ENCODE assay signal across 8 cellular contexts in the genomic region with DNA sequence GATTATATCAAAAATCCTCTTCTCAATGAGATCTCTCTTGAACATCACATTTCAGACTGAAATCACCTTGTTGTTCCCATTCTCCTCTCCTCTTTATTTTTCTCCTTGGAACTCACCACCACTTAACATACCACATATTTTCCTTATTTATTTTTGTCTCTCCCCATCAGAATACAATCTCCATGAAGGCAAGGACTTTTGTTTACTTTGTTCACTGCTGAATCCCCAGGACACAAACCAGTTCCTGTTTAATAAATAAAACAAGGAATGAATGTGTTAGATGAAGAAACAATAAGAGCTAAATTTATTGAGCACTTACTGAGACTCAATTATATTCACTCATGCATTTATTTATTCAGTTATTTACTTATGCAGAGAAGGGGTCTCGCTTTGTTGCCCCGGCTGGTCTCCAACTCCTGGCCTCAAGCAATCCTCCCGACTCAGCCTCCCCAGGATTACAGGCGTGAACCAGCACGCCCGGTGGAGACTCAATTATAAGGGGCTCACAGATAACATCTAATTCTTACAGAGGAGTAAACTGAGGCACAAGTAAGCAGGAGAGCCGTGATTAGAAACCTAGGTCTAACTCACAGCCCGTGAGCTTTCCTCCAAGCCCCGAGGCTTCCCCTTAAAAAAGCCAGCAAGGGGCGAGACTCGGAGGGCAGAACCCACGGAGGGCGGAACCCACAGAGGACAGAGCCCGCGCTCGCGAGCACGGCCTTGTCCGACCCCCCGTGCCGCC. TPM values are rescaled to one million over a fixed set of nuclear protein-coding genes. Genes with fewer than 3 reads are reported as not detected.
DNase-seq lines count a peak whose midpoint lies in the region; ATAC-seq and TF ChIP-seq lines count a peak whose summit lies in the region.

No MANE protein-coding gene starts in this region.

- peaks cover 6 to 9% of the 10 kb centered on the region in 2 donors for H3K4me1 ChIP-seq in ascending aorta
- peaks cover 0 to 34% of the 10 kb centered on the region in 2 donors for H3K4me1 ChIP-seq in left lung
- H3K4me1 ChIP-seq in thoracic aorta (ENCODE audit: control insufficient read depth in 1 of 2, low read depth in 2 of 2), result peaks cover 0 to 20% of the 10 kb centered on the region in 2 donors

- peaks cover 21% of the 10 kb centered on the region for H3K36me3 Mint-ChIP-seq in activated CD4-positive, alpha-beta T cell treated with anti-CD3 and anti-CD28 coated beads for 36 hours (ENCODE audit: low read depth)

- intact Hi-C loops in activated CD4-positive, alpha-beta T cell treated with anti-CD3 and anti-CD28 coated beads for 36 hours (cut with DNase I, micrococcal nuclease), result loop anchor here (1.0 to 5.0 kb wide), 16 partner anchors 54 to 845 kb away; partner anchors contain the start of genes CPSF3 (in 2 of the 2), ITGB1BP1 (in 2 of the 2), ADAM17 (in 1 of the 2) and ASAP2 (in 1 of the 2)
- intact Hi-C loops in ascending aorta (cut with DNase I) (loop anchor here (2.0 to 10.0 kb wide), 5 partner anchors 45 to 278 kb away; partner anchors contain the start of genes CYS1, GRHL1 and KLF11), left lung (cut with DNase I) (no loop called here)

- H3K27ac Mint-ChIP-seq in activated CD4-positive, alpha-beta T cell treated with anti-CD3 and anti-CD28 coated beads for 36 hours, result peak overlapping the region; percentile 85

- DNase-seq in activated CD4-positive, alpha-beta T cell treated with anti-CD3 and anti-CD28 coated beads for 36 hours, result no peak
- no peak for DNase-seq in activated CD4-positive, alpha-beta T cell treated with anti-CD3 and anti-CD28 coated beads, Interleukin-2, amount 50 U/mL, for 1 hour
- no peak for DNase-seq in ascending aorta (ENCODE audit: low spot score in 2 of 2)
- no peak for DNase-seq in left lung
- DNase-seq in thoracic aorta (ENCODE audit: low spot score), result no peak
- DNase-seq in DMS53 (lab: John Stamatoyannopoulos, UW), result no peak
- no peak for DNase-seq in G401 (ENCODE audit: low spot score)

- in situ Hi-C loops in G401 (cut with HindIII; ENCODE audit: low sequenced_read_pairs), result no loop called here

- TF ChIP-seq CTCF in ascending aorta (IDR thresholded peaks at IDR 0.05) (no peak), left lung (IDR thresholded peaks at IDR 0.05) (no peak), thoracic aorta (IDR thresholded peaks at IDR 0.05) (no peak)

- POLR2A ChIA-PET in activated CD4-positive, alpha-beta T cell treated with anti-CD3 and anti-CD28 coated beads for 36 hours (lab: Charles Lee), result interaction anchor here (0.5 to 1.7 kb wide), 12 partner anchors 28 to 367 kb away, joined by 3 to 7 read pairs (median 4); no protein-coding TSS in a partner anchor

- peaks cover 35% of the 10 kb centered on the region for H3K4me1 Mint-ChIP-seq in activated CD4-positive, alpha-beta T cell treated with anti-CD3 and anti-CD28 coated beads for 36 hours

- H3K4me3 Mint-ChIP-seq in activated CD4-positive, alpha-beta T cell treated with anti-CD3 and anti-CD28 coated beads for 36 hours, result peak overlapping the region; percentile 89

- H3K27ac ChIP-seq in ascending aorta (peak overlapping the region; percentile 87 to 88), left lung (peak overlapping the region; percentile 88 to 91), thoracic aorta (peak overlapping the region; percentile 83 to 84)

- no peaks in the 10 kb centered on the region for H3K27me3 Mint-ChIP-seq in activated CD4-positive, alpha-beta T cell treated with anti-CD3 and anti-CD28 coated beads for 36 hours

- H3K9me3 ChIP-seq in ascending aorta (no peaks in the 10 kb centered on the region), left lung (no peaks in the 10 kb centered on the region), thoracic aorta (no peaks in the 10 kb centered on the region)

- H3K4me3 ChIP-seq in ascending aorta (peak overlapping the region; percentile 92 to 93), left lung (peak overlapping the region; percentile 64 to 67), thoracic aorta (peak overlapping the region; percentile 93)

- H3K27me3 ChIP-seq in ascending aorta (no peaks in the 10 kb centered on the region), left lung (no peaks in the 10 kb centered on the region), thoracic aorta (replicated peaks; ENCODE audit: insufficient read depth) (no peaks in the 10 kb centered on the region)

- CTCF ChIA-PET in activated CD4-positive, alpha-beta T cell treated with anti-CD3 and anti-CD28 coated beads for 36 hours (lab: Charles Lee), result interaction anchor here (0.7 to 4.2 kb wide), 8 partner anchors 28 to 248 kb away, joined by 3 to 30 read pairs (median 3); no protein-coding TSS in a partner anchor

- H3K36me3 ChIP-seq in ascending aorta (peaks cover 5 to 6% of the 10 kb centered on the region in 2 donors), left lung (peaks cover 0 to 19% of the 10 kb centered on the region in 2 donors), thoracic aorta (no peaks in the 10 kb centered on the region)

- no peak for ATAC-seq in activated CD4-positive, alpha-beta T cell treated with anti-CD3 and anti-CD28 coated beads for 36 hours
- no peak for ATAC-seq in left lung
- ATAC-seq in thoracic aorta (ENCODE audit: insufficient number of reproducible peaks, low FRiP score, low read depth), result no peak
- no peak for ATAC-seq in HG03135 (IDR thresholded peaks at IDR 0.05; ENCODE audit: unreplicated experiment)

- no peaks in the 10 kb centered on the region for H3K9me3 Mint-ChIP-seq in activated CD4-positive, alpha-beta T cell treated with anti-CD3 and anti-CD28 coated beads for 36 hours (ENCODE audit: low read depth)

RNA-seq across cellular contexts. Expression of gene TAF1B, which starts 0.6 kb away (rescaled TPM):
- 10 to 100 TPM; 28.7 to 28.8 TPM for total RNA-seq in activated CD4-positive, alpha-beta T cell treated with anti-CD3 and anti-CD28 coated beads for 36 hours
- total RNA-seq in ascending aorta (58.5 TPM), left lung (10 to 100 TPM; 22.0 to 22.1 TPM), thoracic aorta (10 to 100 TPM in 1 of 2 donors, 1 to 10 TPM in 1; 8.3 to 11.2 TPM)
- 56.1 and 70.7 TPM in 2 replicates for total RNA-seq in G401 (2014; rRNA removed; shearing (Covaris generic))

Comparison
In these comparisons a context has a peak if more than half of its experiments do, and no peak if none do; other contexts are left out.
1. intact Hi-C loops: an anchor here in activated CD4-positive, alpha-beta T cell treated with anti-CD3 and anti-CD28 coated beads for 36 hours (1.0 to 5.0 kb wide) and ascending aorta (2.0 to 10.0 kb wide); none called in left lung.